9 cellular contexts compared by ENCODE assay signal in the genomic region with DNA sequence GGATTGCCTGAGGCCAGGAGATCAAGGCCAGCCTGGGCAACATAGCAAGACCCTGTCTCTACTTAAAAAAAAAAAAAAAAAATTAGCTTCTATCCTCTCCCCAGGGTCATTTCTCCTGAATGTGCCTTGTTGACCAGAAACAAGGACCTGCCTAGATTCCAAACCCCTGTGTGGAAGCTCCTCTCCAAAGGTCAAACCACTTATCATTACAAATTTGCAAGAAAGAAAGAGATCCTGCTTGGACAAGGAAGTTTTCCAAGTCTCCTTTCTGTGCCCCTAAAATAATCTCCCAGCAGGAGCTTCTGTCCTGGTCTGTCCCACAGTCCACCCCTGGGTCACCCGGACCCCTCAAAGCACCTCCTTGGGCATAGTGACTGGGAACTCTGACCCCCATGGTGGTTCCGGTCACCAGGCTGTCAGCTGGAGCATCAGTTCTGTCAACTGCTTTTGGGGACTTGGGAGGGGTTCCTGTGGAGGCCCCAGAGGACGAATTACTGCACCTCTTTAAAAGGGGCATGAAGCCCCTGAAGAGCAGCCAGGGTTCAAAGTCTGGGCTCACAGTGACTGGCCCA. TPM values are rescaled to one million over a fixed set of nuclear protein-coding genes. Genes with fewer than 3 reads are reported as not detected.
DNase-seq lines count a peak whose midpoint lies in the region; ATAC-seq and TF ChIP-seq lines count a peak whose summit lies in the region.
"Had no signal": no experiment of that assay in that cellular context is flagged by ENCODE, and none has a peak within 500 bp of the region (broad histone marks: within the 10 kb centered on the region; RNA-seq: fewer than 3 reads in every experiment).

No MANE protein-coding gene starts in this region.

- peaks cover 0 to 11% (median 0%) of the 10 kb centered on the region in 9 donors for H3K36me3 ChIP-seq in heart right ventricle
- no peaks in the 10 kb centered on the region for H3K36me3 ChIP-seq in vagina

- TF ChIP-seq CTCF in heart right ventricle (IDR thresholded peaks at IDR 0.05) = no peak
- no peak for TF ChIP-seq CTCF in coronary artery (IDR thresholded peaks at IDR 0.05)
- no peak for TF ChIP-seq CTCF in vagina (IDR thresholded peaks at IDR 0.05)

- DNase-seq in heart right ventricle (no peak), left ventricle myocardium superior (no peak), coronary artery (ENCODE audit: low spot score) (no peak), vagina (ENCODE audit: extremely low spot score in 2 of 2) (no peak), SW 1271 (lab: John Stamatoyannopoulos, UW) (no peak), amniotic stem cell (lab: John Stamatoyannopoulos, UW) (no peak)
- no peak for DNase-seq in naive thymus-derived CD8-positive, alpha-beta T cell
- DNase-seq: SIG-M5 had no signal

- intact Hi-C loops in heart right ventricle (cut with DNase I) = loop anchor here in 2 of 10 donors (2.0 to 5.0 kb wide), 2 partner anchors 30 to 37 kb away; a partner anchor contains a TSS
- intact Hi-C loops in left ventricle myocardium superior (cut with micrococcal nuclease) = no loop called here
- intact Hi-C loops in vagina (cut with DNase I) = no loop called here

- no peaks in the 10 kb centered on the region for H3K27me3 ChIP-seq in heart right ventricle
- no peaks in the 10 kb centered on the region for H3K27me3 ChIP-seq in vagina

- no peaks in the 10 kb centered on the region for H3K9me3 Mint-ChIP-seq in naive thymus-derived CD8-positive, alpha-beta T cell

- H3K4me3 ChIP-seq in heart right ventricle (no peak overlapping the region), coronary artery (no peak overlapping the region), vagina (no peak overlapping the region)

- 88 to 89% methylated on average over 3 of the region's 3 CpGs for WGBS in heart right ventricle, 2 donors

- POLR2A ChIA-PET in naive thymus-derived CD8-positive, alpha-beta T cell (lab: Charles Lee) = interaction anchor here (1.8 to 26.6 kb wide), 5 partner anchors 13 to 36 kb away, joined by 5 to 469 read pairs (median 21); a partner anchor contains a TSS

- H3K27ac ChIP-seq in heart right ventricle (peak overlapping the region; percentile 57 to 94 (median 90)), coronary artery (peak overlapping the region; percentile 92 to 96), vagina (peak overlapping the region; percentile 83)

- TF ChIP-seq POLR2A in vagina (IDR thresholded peaks at IDR 0.05) = no peak

- H3K4me3 Mint-ChIP-seq in naive thymus-derived CD8-positive, alpha-beta T cell = peak overlapping the region in 8 of 10 donors; percentile 5 to 77 (median 39)

- H3K27me3 Mint-ChIP-seq in naive thymus-derived CD8-positive, alpha-beta T cell = no peaks in the 10 kb centered on the region

- peaks cover 0 to 29% (median 0%) of the 10 kb centered on the region in 3 donors for H3K36me3 Mint-ChIP-seq in naive thymus-derived CD8-positive, alpha-beta T cell

- ATAC-seq in heart right ventricle (no peak), left ventricle myocardium superior (no peak), GM18909 (IDR thresholded peaks at IDR 0.05; ENCODE audit: poor library complexity, unreplicated experiment) (no peak)
- ATAC-seq in naive thymus-derived CD8-positive, alpha-beta T cell = no peak

- peak overlapping the region; percentile 76 to 99 (median 92) for H3K27ac Mint-ChIP-seq in naive thymus-derived CD8-positive, alpha-beta T cell

- H3K9me3 ChIP-seq in heart right ventricle (no peaks in the 10 kb centered on the region), vagina (no peaks in the 10 kb centered on the region)

- H3K4me1 Mint-ChIP-seq in naive thymus-derived CD8-positive, alpha-beta T cell = peaks cover 57 to 99% (median 93%) of the 10 kb centered on the region in 4 donors

- peaks cover 76 to 100% (median 98%) of the 10 kb centered on the region in 9 donors for H3K4me1 ChIP-seq in heart right ventricle
- H3K4me1 ChIP-seq in vagina = peaks cover 92% of the 10 kb centered on the region

RNA-seq across cellular contexts. Expression of a gene that starts 38.4 kb away (rescaled TPM):
- 100 to 1,000 TPM in 6 of 10 donors, 10 to 100 TPM in 4; 82.5 to 235 (median 112) TPM for total RNA-seq in heart right ventricle
- polyA plus RNA-seq in heart right ventricle = 100 to 1,000 TPM in 1 of 2 donors, 10 to 100 TPM in 1; 67.2 to 104 TPM
- total RNA-seq in left ventricle myocardium superior = 90.5 TPM
- total RNA-seq in naive thymus-derived CD8-positive, alpha-beta T cell = 100 to 1,000 TPM; 333 to 341 TPM
- polyA plus RNA-seq in naive thymus-derived CD8-positive, alpha-beta T cell = 100 to 1,000 TPM; 144 to 436 (median 267) TPM
- 209 TPM for total RNA-seq in vagina
